Comparison of ENCODE assay signal across 8 cellular contexts in the genomic region with DNA sequence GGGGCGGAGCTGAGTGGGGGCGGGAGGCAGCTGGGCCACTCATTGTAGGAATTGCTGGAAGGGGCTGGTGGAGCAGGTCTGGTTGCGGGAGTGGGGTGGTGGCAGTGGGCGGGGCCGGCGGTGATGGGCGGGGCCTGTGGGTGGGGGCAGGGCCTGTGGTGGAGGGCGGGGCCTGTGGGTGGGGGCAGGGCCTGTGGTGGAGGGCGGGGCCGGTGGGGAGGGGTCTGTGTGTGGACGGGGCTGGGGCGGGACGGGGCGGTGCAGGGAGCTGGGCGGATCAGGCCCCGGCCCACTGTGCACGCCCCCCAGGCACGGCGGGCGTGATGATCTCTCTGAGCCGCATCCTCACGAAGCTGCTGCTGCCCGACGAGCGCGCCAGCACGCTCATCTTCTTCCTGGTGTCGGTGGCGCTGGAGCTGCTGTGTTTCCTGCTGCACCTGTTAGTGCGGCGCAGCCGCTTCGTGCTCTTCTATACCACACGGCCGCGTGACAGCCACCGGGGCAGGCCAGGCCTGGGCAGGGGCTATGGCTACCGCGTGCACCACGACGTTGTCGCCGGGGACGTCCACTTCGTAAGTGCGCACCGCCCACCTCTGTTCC. TPM values are rescaled to one million over a fixed set of nuclear protein-coding genes. Genes with fewer than 3 reads are reported as not detected.
DNase-seq lines count a peak whose midpoint lies in the region; ATAC-seq and TF ChIP-seq lines count a peak whose summit lies in the region.

No MANE protein-coding gene starts in this region.

- H3K4me3 Mint-ChIP-seq in activated T-helper 17 cell treated with anti-CD3 and anti-CD28 coated beads, Interleukin-2, amount 50 U/mL, for 72 hours, result peak overlapping the region; percentile 89
- peak overlapping the region; percentile 52 for H3K4me3 Mint-ChIP-seq in mesothelial cell of epicardium
- peak overlapping the region; percentile 64 for H3K4me3 Mint-ChIP-seq in type B pancreatic cell

- no peak overlapping the region for H3K27ac ChIP-seq in OCI-LY1 (ENCODE audit: low read depth, low read length, poor library complexity, severe bottlenecking)

- H3K4me1 Mint-ChIP-seq in activated T-helper 17 cell treated with anti-CD3 and anti-CD28 coated beads, Interleukin-2, amount 50 U/mL, for 72 hours, result peaks cover 11% of the 10 kb centered on the region
- H3K4me1 Mint-ChIP-seq in mesothelial cell of epicardium (peaks cover 7% of the 10 kb centered on the region), type B pancreatic cell (ENCODE audit: unreplicated experiment) (peaks cover 5% of the 10 kb centered on the region)

- no peaks in the 10 kb centered on the region for H3F3A ChIP-seq in OCI-LY1 (ENCODE audit: insufficient read depth, low read length)

- H2AFZ ChIP-seq in OCI-LY1 (ENCODE audit: low read length), result no peak overlapping the region

- H3K9me3 Mint-ChIP-seq in activated T-helper 17 cell treated with anti-CD3 and anti-CD28 coated beads, Interleukin-2, amount 50 U/mL, for 72 hours, result no peaks in the 10 kb centered on the region
- peaks cover 4% of the 10 kb centered on the region for H3K9me3 Mint-ChIP-seq in mesothelial cell of epicardium
- no peaks in the 10 kb centered on the region for H3K9me3 Mint-ChIP-seq in type B pancreatic cell

- TF ChIP-seq CTCF in GM12864 (IDR thresholded peaks at IDR 0.05; ENCODE audit: low read depth, low read length, missing control alignments) (no peak), OCI-LY1 (IDR thresholded peaks at IDR 0.05; ENCODE audit: low read length) (no peak), mesothelial cell of epicardium (IDR thresholded peaks at IDR 0.05; ENCODE audit: unreplicated experiment) (no peak), type B pancreatic cell (conservative IDR thresholded peaks at IDR 0.05) (no peak)

- H3K27ac Mint-ChIP-seq in activated T-helper 17 cell treated with anti-CD3 and anti-CD28 coated beads, Interleukin-2, amount 50 U/mL, for 72 hours, result peak overlapping the region; percentile 73
- H3K27ac Mint-ChIP-seq in mesothelial cell of epicardium (peak overlapping the region; percentile 47), type B pancreatic cell (peak overlapping the region; percentile 74)

- no peaks in the 10 kb centered on the region for H3K9me3 ChIP-seq in OCI-LY1 (ENCODE audit: low read length)

- H3K4me2 ChIP-seq in OCI-LY1 (ENCODE audit: low read length), result peak overlapping the region; percentile 54

- peaks cover 10% of the 10 kb centered on the region for H3K4me1 ChIP-seq in OCI-LY1 (ENCODE audit: insufficient read depth, low read length, severe bottlenecking)

- peaks cover 8% of the 10 kb centered on the region; the same call in 1 of the 2 replicates for H3K27me3 ChIP-seq in OCI-LY1 (ENCODE audit: insufficient read depth, low read length)

- H3K79me2 ChIP-seq in OCI-LY1 (ENCODE audit: insufficient read depth, low read length), result no peaks in the 10 kb centered on the region

- no peaks in the 10 kb centered on the region for H3K9me2 ChIP-seq in OCI-LY1 (ENCODE audit: low read depth, low read length)

- H3K4me3 ChIP-seq in GM12864 (ENCODE audit: low read depth, low read length), result peak overlapping the region; percentile 14; the same call in 1 of the 2 replicates
- peak overlapping the region; percentile 42 for H3K4me3 ChIP-seq in OCI-LY1 (ENCODE audit: low read depth, low read length, poor library complexity, severe bottlenecking)

- H4K20me1 ChIP-seq in OCI-LY1 (ENCODE audit: insufficient read depth, low read length), result no peaks in the 10 kb centered on the region

- DNase-seq in GM12864 (ENCODE audit: low read depth), result no peak
- DNase-seq in mesothelial cell of epicardium (ENCODE audit: low spot score in 2 of 2, unreplicated experiment in 2 of 2), result peak; percentile 73 to 75
- no peak for DNase-seq in type B pancreatic cell (ENCODE audit: extremely low spot score, unreplicated experiment)
- no peak for DNase-seq in medulla oblongata (ENCODE audit: extremely low spot score)
- no peak for DNase-seq in 8988T

- peak; percentile 85 for ATAC-seq in activated T-helper 17 cell treated with anti-CD3 and anti-CD28 coated beads, Interleukin-2, amount 50 U/mL, for 72 hours (replicated peaks)
- ATAC-seq in HG03039 (IDR thresholded peaks at IDR 0.05; ENCODE audit: unreplicated experiment), result no peak

- H3K9ac ChIP-seq in OCI-LY1 (ENCODE audit: low read length), result no peak overlapping the region; the same call in 1 of the 2 replicates

- no peaks in the 10 kb centered on the region; the same call in 1 of the 2 replicates for H3K36me3 ChIP-seq in OCI-LY1 (ENCODE audit: insufficient read depth, low read length)

- H3K27me3 Mint-ChIP-seq in activated T-helper 17 cell treated with anti-CD3 and anti-CD28 coated beads, Interleukin-2, amount 50 U/mL, for 72 hours, result no peaks in the 10 kb centered on the region
- H3K27me3 Mint-ChIP-seq in mesothelial cell of epicardium (ENCODE audit: low read depth) (no peaks in the 10 kb centered on the region), type B pancreatic cell (no peaks in the 10 kb centered on the region)

- no peaks in the 10 kb centered on the region for H3K36me3 Mint-ChIP-seq in activated T-helper 17 cell treated with anti-CD3 and anti-CD28 coated beads, Interleukin-2, amount 50 U/mL, for 72 hours (ENCODE audit: low read depth)
- H3K36me3 Mint-ChIP-seq in mesothelial cell of epicardium, result peaks cover 44% of the 10 kb centered on the region
- peaks cover 23% of the 10 kb centered on the region for H3K36me3 Mint-ChIP-seq in type B pancreatic cell

RNA-seq across cellular contexts. Expression of gene SLC29A4, which starts 14.0 kb away (rescaled TPM):
- total RNA-seq in activated T-helper 17 cell treated with anti-CD3 and anti-CD28 coated beads, Interleukin-2, amount 50 U/mL, for 72 hours, result 1 to 10 TPM; 1.5 to 3.2 TPM
- total RNA-seq in mesothelial cell of epicardium, result 33.6 to 37.9 TPM (median 33.9 TPM) in 3 replicates
- total RNA-seq in type B pancreatic cell (ENCODE audit: low replicate concordance), result 76.1 and 79.6 TPM in 2 replicates

Comparison
In these comparisons a context has a peak if more than half of its experiments do, and no peak if none do; other contexts are left out.
1. DNase-seq: peak in mesothelial cell of epicardium (2 of 2); none in GM12864 (single experiment), type B pancreatic cell (single experiment), medulla oblongata (single experiment) and 8988T (single experiment).
2. Peak in every context shown above with its lines, with median percentiles within 50 percentile points of each other: H3K27ac Mint-ChIP-seq and H3K4me3 Mint-ChIP-seq.